9 cellular contexts compared by ENCODE assay signal in the genomic region with DNA sequence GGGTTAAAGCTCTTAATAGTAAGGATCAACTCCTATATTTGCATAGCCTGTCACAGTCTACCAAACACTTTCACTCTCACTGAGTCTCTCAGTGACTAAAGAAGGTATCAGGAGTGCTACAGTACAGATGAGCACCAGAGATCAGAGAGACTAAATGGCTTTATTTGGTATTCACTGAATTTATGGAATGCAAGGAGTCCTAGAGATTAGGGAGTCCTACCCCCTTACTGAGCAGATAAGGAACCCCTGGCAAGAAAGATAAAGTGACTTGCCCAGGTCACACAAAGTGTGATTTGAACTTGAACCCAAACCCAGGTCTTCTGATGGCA.
DNase-seq lines count a peak whose midpoint lies in the region; ATAC-seq and TF ChIP-seq lines count a peak whose summit lies in the region.
"Had no signal": no experiment of that assay in that cellular context is flagged by ENCODE, and none has a peak within 500 bp of the region (broad histone marks: within the 10 kb centered on the region; RNA-seq: fewer than 3 reads in every experiment).

No MANE protein-coding gene starts in this region.

- no peaks in the 10 kb centered on the region for H3K9me3 Mint-ChIP-seq in progenitor cell of endocrine pancreas (ENCODE audit: low read depth)
- H3K9me3 Mint-ChIP-seq in activated CD4-positive, alpha-beta memory T cell treated with anti-CD3 and anti-CD28 coated beads, Interleukin-2, amount 10 ng/mL, durations not matched to agents 7 days and 5 days = no peaks in the 10 kb centered on the region

- no peak overlapping the region for H3K4me3 Mint-ChIP-seq in progenitor cell of endocrine pancreas (ENCODE audit: low read depth)
- no peak overlapping the region for H3K4me3 Mint-ChIP-seq in activated CD4-positive, alpha-beta memory T cell treated with anti-CD3 and anti-CD28 coated beads, Interleukin-2, amount 10 ng/mL, durations not matched to agents 7 days and 5 days

- POLR2A ChIA-PET in activated CD4-positive, alpha-beta memory T cell treated with anti-CD3 and anti-CD28 coated beads, Interleukin-2, amount 10 ng/mL, durations not matched to agents 7 days and 5 days (lab: Charles Lee) = no interaction called here

- ATAC-seq in GM18520 (IDR thresholded peaks at IDR 0.05; ENCODE audit: unreplicated experiment) (peak; percentile 94), GM21515 (IDR thresholded peaks at IDR 0.05; ENCODE audit: unreplicated experiment) (peak; percentile 95), HG03108 (IDR thresholded peaks at IDR 0.05; ENCODE audit: unreplicated experiment) (peak; percentile 89)

- no peak for DNase-seq in dorsolateral prefrontal cortex
- DNase-seq in midbrain (lab: John Stamatoyannopoulos, UW) = no peak
- no peak for DNase-seq in progenitor cell of endocrine pancreas (ENCODE audit: low spot score, unreplicated experiment)
- no peak for DNase-seq in activated CD4-positive, alpha-beta memory T cell treated with anti-CD3 and anti-CD28 coated beads, Interleukin-2, amount 10 ng/mL, durations not matched to agents 7 days and 5 days
- no peak for DNase-seq in NCI-H446 treated with DMSO at 0.1 percent for 48 hours (lab: John Stamatoyannopoulos, UW)
- DNase-seq: H7 had no signal

- CTCF ChIA-PET in activated CD4-positive, alpha-beta memory T cell treated with anti-CD3 and anti-CD28 coated beads, Interleukin-2, amount 10 ng/mL, durations not matched to agents 7 days and 5 days (lab: Charles Lee) = no interaction called here

- TF ChIP-seq CTCF in dorsolateral prefrontal cortex (IDR thresholded peaks at IDR 0.05 in 54 of 56, conservative IDR thresholded peaks at IDR 0.05 in 2 of 56; ENCODE audit: low read depth in 1 of 56, partially characterized antibody in 56 of 56) = no peak
- TF ChIP-seq CTCF in progenitor cell of endocrine pancreas (IDR thresholded peaks at IDR 0.05; ENCODE audit: unreplicated experiment) = no peak

- H3K4me3 ChIP-seq in dorsolateral prefrontal cortex = peak overlapping the region in 37 of 59 donors; percentile 29 to 65 (median 53)

- H3K27me3 Mint-ChIP-seq in progenitor cell of endocrine pancreas = peaks cover 11% of the 10 kb centered on the region
- no peaks in the 10 kb centered on the region for H3K27me3 Mint-ChIP-seq in activated CD4-positive, alpha-beta memory T cell treated with anti-CD3 and anti-CD28 coated beads, Interleukin-2, amount 10 ng/mL, durations not matched to agents 7 days and 5 days

- intact Hi-C loops in dorsolateral prefrontal cortex (cut with DNase I) = no loop called here

- H3K27ac Mint-ChIP-seq in progenitor cell of endocrine pancreas = no peak overlapping the region
- H3K27ac Mint-ChIP-seq in activated CD4-positive, alpha-beta memory T cell treated with anti-CD3 and anti-CD28 coated beads, Interleukin-2, amount 10 ng/mL, durations not matched to agents 7 days and 5 days = no peak overlapping the region

- H3K27ac ChIP-seq in dorsolateral prefrontal cortex = peak overlapping the region in 23 of 59 donors; percentile 0 to 90 (median 68)

- H3K27me3 ChIP-seq in dorsolateral prefrontal cortex = no peaks in the 10 kb centered on the region

- peaks cover 25% of the 10 kb centered on the region for H3K4me1 Mint-ChIP-seq in progenitor cell of endocrine pancreas (ENCODE audit: low read depth)
- no peaks in the 10 kb centered on the region for H3K4me1 Mint-ChIP-seq in activated CD4-positive, alpha-beta memory T cell treated with anti-CD3 and anti-CD28 coated beads, Interleukin-2, amount 10 ng/mL, durations not matched to agents 7 days and 5 days

- no peaks in the 10 kb centered on the region for H3K36me3 Mint-ChIP-seq in progenitor cell of endocrine pancreas (ENCODE audit: insufficient read depth)
- no peaks in the 10 kb centered on the region for H3K36me3 Mint-ChIP-seq in activated CD4-positive, alpha-beta memory T cell treated with anti-CD3 and anti-CD28 coated beads, Interleukin-2, amount 10 ng/mL, durations not matched to agents 7 days and 5 days (ENCODE audit: low read depth)
